In genomic region chr10:86657396-86658011, GRCh38 we compare ENCODE assay signal across 24 cellular contexts. TPM values are rescaled to one million over a fixed set of nuclear protein-coding genes. Genes with fewer than 3 reads are reported as not detected.
DNase-seq lines count a peak whose midpoint lies in the region; ATAC-seq and TF ChIP-seq lines count a peak whose summit lies in the region.
"Had no signal": no experiment of that assay in that cellular context is flagged by ENCODE, and none has a peak within 500 bp of the region (broad histone marks: within the 10 kb centered on the region; RNA-seq: fewer than 3 reads in every experiment).

No MANE protein-coding gene starts in this region.

- no CpG with 5 or more reads among the region's 19 CpGs for WGBS in neuronal stem cell (ENCODE audit: extremely low coverage in 2 of 2, insufficient read length in 2 of 2, insufficient replicate concordance in 1 of 2), 2 donors

- H3K27ac ChIP-seq in neuronal stem cell (replicated peaks; ENCODE audit: low read length), result no peak overlapping the region
- no peak overlapping the region for H3K27ac ChIP-seq in SJCRH30
- H3K27ac ChIP-seq: A549; BLaER1 treated with 17β-estradiol and CSF1 and Interleukin-3, amounts not matched to agents 10 nM and 100 nM; esophagus muscularis mucosa; GM23248; SK-N-MC had no signal

- no peak overlapping the region for H2BK15ac ChIP-seq in neuronal stem cell (ENCODE audit: low read length)

- no peak overlapping the region for H3K23ac ChIP-seq in neuronal stem cell (ENCODE audit: low read depth, low read length, poor library complexity)

- H2AK5ac ChIP-seq in neuronal stem cell (ENCODE audit: low read depth, low read length), result no peak overlapping the region

- H3K4me1 ChIP-seq in neuronal stem cell (ENCODE audit: control insufficient read depth in 2 of 2, insufficient read depth in 1 of 2, low read depth in 1 of 2, low read length in 2 of 2), result peaks cover 0 to 4% of the 10 kb centered on the region in 2 donors
- H3K4me1 ChIP-seq in SJCRH30, result peaks cover 6% of the 10 kb centered on the region
- H3K4me1 ChIP-seq: A549 had no signal

- no peak overlapping the region for H3K4me3 ChIP-seq in fibroblast of mammary gland (ENCODE audit: control insufficient read depth, low read depth, low read length)
- no peak overlapping the region for H3K4me3 ChIP-seq in neuronal stem cell (ENCODE audit: low read length in 2 of 2)
- H3K4me3 ChIP-seq in MG63, result no peak overlapping the region
- no peak overlapping the region for H3K4me3 ChIP-seq in SJCRH30
- H3K4me3 ChIP-seq: A549; BLaER1 treated with 17β-estradiol and CSF1 and Interleukin-3, amounts not matched to agents 10 nM and 100 nM; esophagus muscularis mucosa; GM23248; K562; SK-N-MC had no signal

- no peak overlapping the region for H2BK12ac ChIP-seq in neuronal stem cell (ENCODE audit: low read length)

- DNase-seq in cardiac septum (ENCODE audit: low spot score) (peak; percentile 74), left cardiac atrium (no peak), fibroblast of mammary gland (ENCODE audit: low read depth) (peak; percentile 55), neuronal stem cell (ENCODE audit: low spot score) (no peak), MG63 (no peak), middle frontal gyrus (ENCODE audit: extremely low spot score, low spot score) (no peak), SJCRH30 (no peak)
- DNase-seq: activated B cell treated with CpG ODN at 0.5 μM for 24 hours; activated CD4-positive, alpha-beta T cell treated with anti-CD3 and anti-CD28 coated beads, Interleukin-2, amount 50 U/mL, for 48 hours; activated naive CD4-positive, alpha-beta T cell treated with Interleukin-2 at 50 U/mL for 16 hours; central memory CD4-positive, alpha-beta T cell; effector CD8-positive, alpha-beta T cell; GM23248; MV-4-11; NCI-H1930; stimulated activated CD8-positive, alpha-beta memory T cell treated with anti-CD3 and anti-CD28 coated beads, Interleukin-4, amount 100 ng/mL, for 48 hours had no signal

- ATAC-seq in left cardiac atrium (no peak), GM18520 (IDR thresholded peaks at IDR 0.05; ENCODE audit: unreplicated experiment) (no peak)
- ATAC-seq: A549, K562 had no signal

- no peak overlapping the region for H4K8ac ChIP-seq in neuronal stem cell (ENCODE audit: low read depth, low read length)

- no peak overlapping the region for H4K91ac ChIP-seq in neuronal stem cell (ENCODE audit: low read depth, low read length, poor library complexity)

- H3K27me3 ChIP-seq in neuronal stem cell (ENCODE audit: control insufficient read depth in 3 of 3, insufficient read depth in 3 of 3, low read depth in 1 of 3, low read length in 3 of 3) (peaks cover 0 to 28% (median 0%) of the 10 kb centered on the region in 3 experiments), MG63 (no peaks in the 10 kb centered on the region), SJCRH30 (no peaks in the 10 kb centered on the region)
- H3K27me3 ChIP-seq: BLaER1 treated with 17β-estradiol and CSF1 and Interleukin-3, amounts not matched to agents 10 nM and 100 nM; esophagus muscularis mucosa had no signal

- no peak overlapping the region for H2BK120ac ChIP-seq in neuronal stem cell (ENCODE audit: low read depth, low read length)

- H2AFZ ChIP-seq in neuronal stem cell (ENCODE audit: low read length), result no peak overlapping the region
- H2AFZ ChIP-seq: GM23248 had no signal

- H3K36me3 ChIP-seq in neuronal stem cell (replicated peaks in 1 of 2; ENCODE audit: control insufficient read depth in 2 of 2, insufficient read depth in 2 of 2, low read length in 2 of 2) (no peaks in the 10 kb centered on the region), MG63 (no peaks in the 10 kb centered on the region), SJCRH30 (no peaks in the 10 kb centered on the region)
- H3K36me3 ChIP-seq: BLaER1 treated with 17β-estradiol and CSF1 and Interleukin-3, amounts not matched to agents 10 nM and 100 nM; esophagus muscularis mucosa had no signal

- H3K9me3 ChIP-seq in neuronal stem cell (replicated peaks in 1 of 2; ENCODE audit: control insufficient read depth in 2 of 2, insufficient read depth in 1 of 2, low read depth in 1 of 2, low read length in 2 of 2) (peaks cover 0 to 3% of the 10 kb centered on the region in 2 donors), MG63 (no peaks in the 10 kb centered on the region), SJCRH30 (replicated peaks) (no peaks in the 10 kb centered on the region)
- H3K9me3 ChIP-seq: A549; BLaER1 treated with 17β-estradiol and CSF1 and Interleukin-3, amounts not matched to agents 10 nM and 100 nM; esophagus muscularis mucosa had no signal

- no peaks in the 10 kb centered on the region for H3K79me1 ChIP-seq in neuronal stem cell (ENCODE audit: low read depth, low read length)

- no peak overlapping the region for H3K18ac ChIP-seq in neuronal stem cell (ENCODE audit: low read length)

- no peak overlapping the region for H3K4me2 ChIP-seq in neuronal stem cell (ENCODE audit: insufficient read depth, low read length, poor library complexity, severe bottlenecking)
- H3K4me2 ChIP-seq: A549; BLaER1 treated with 17β-estradiol and CSF1 and Interleukin-3, amounts not matched to agents 10 nM and 100 nM had no signal

- TF ChIP-seq CTCF in fibroblast of mammary gland (conservative IDR thresholded peaks at IDR 0.05; ENCODE audit: control insufficient read depth, insufficient read depth, low read depth, low read length), result no peak

- no peak overlapping the region for H3K9ac ChIP-seq in neuronal stem cell (ENCODE audit: low read depth, low read length, poor library complexity)
- H3K9ac ChIP-seq: BLaER1 treated with 17β-estradiol and CSF1 and Interleukin-3, amounts not matched to agents 10 nM and 100 nM; GM23248 had no signal

- no peak overlapping the region for H2BK5ac ChIP-seq in neuronal stem cell (ENCODE audit: low read length)

- peak overlapping the region; percentile 30 for H3K4ac ChIP-seq in neuronal stem cell (ENCODE audit: low read length)

- no peak overlapping the region for H3K14ac ChIP-seq in neuronal stem cell (ENCODE audit: low read length)

- intact Hi-C loops in cardiac septum (cut with DNase I), result no loop called here
- intact Hi-C loops in left cardiac atrium (cut with DNase I), result no loop called here

RNA-seq across cellular contexts. Expression of gene OPN4, which starts 3.2 kb away (rescaled TPM):
- total RNA-seq in cardiac septum (not detected), left cardiac atrium (under 1 TPM; 0.12 to 0.18 TPM)
- polyA plus RNA-seq in neuronal stem cell (2013, experiment 1 of 2), result not detected
- not detected for polyA plus RNA-seq in neuronal stem cell (2013, experiment 2 of 2)
- total RNA-seq in MG63 (2014; rRNA removed; shearing (Covaris generic); ENCODE audit: low replicate concordance), result not detected in 2 replicates
- not detected in 2 replicates for total RNA-seq in SJCRH30 (2014; rRNA removed; shearing (Covaris generic))
- total RNA-seq: activated B cell treated with CpG ODN at 0.5 μM for 24 hours, glomerular endothelial cell, GM23248, K562, mucosa of gallbladder had no signal
- polyA plus RNA-seq: A549, GM23248, K562 had no signal

RNA-seq across cellular contexts. Expression of gene LDB3, which starts 10.8 kb away (rescaled TPM):
- total RNA-seq in cardiac septum (1,178 TPM), left cardiac atrium (100 to 1,000 TPM; 585 to 779 TPM)
- polyA plus RNA-seq in neuronal stem cell (2013, experiment 1 of 2), result 0.08 TPM
- polyA plus RNA-seq in neuronal stem cell (2013, experiment 2 of 2), result 0.11 TPM
- total RNA-seq in MG63 (2014; rRNA removed; shearing (Covaris generic); ENCODE audit: low replicate concordance), result not detected in 2 replicates
- 0.53 and 0.59 TPM in 2 replicates for total RNA-seq in SJCRH30 (2014; rRNA removed; shearing (Covaris generic))
- total RNA-seq: activated B cell treated with CpG ODN at 0.5 μM for 24 hours, glomerular endothelial cell, K562 had no signal

Comparison
In these comparisons a context has a peak if more than half of its experiments do, and no peak if none do; other contexts are left out.
1. DNase-seq: peak in cardiac septum (single experiment) and fibroblast of mammary gland (single experiment); none in left cardiac atrium (single experiment), neuronal stem cell (single experiment), MG63 (single experiment), middle frontal gyrus (single experiment) and SJCRH30 (0 of 2).
2. RNA of gene LDB3, which starts 10.8 kb away (total RNA-seq): 1,178 TPM in cardiac septum (single experiment) and 585 to 779 TPM in left cardiac atrium; 0.53 to 0.59 TPM in SJCRH30 and not detected in MG63; every median in the first group is over 100 times any median in the second.